8 cellular contexts compared by ENCODE assay signal in genomic region chr2:55051026-55051866, GRCh38. TPM values are rescaled to one million over a fixed set of nuclear protein-coding genes. Genes with fewer than 3 reads are reported as not detected.
DNase-seq lines count a peak whose midpoint lies in the region; ATAC-seq, FAIRE-seq and TF ChIP-seq lines count a peak whose summit lies in the region.

No MANE protein-coding gene starts in this region.

- no peaks in the 10 kb centered on the region for H3K9me3 ChIP-seq in breast epithelium
- H3K9me3 ChIP-seq in iPS-18c (ENCODE audit: control insufficient read depth, insufficient read depth, low read length): no peaks in the 10 kb centered on the region
- H3K9me3 ChIP-seq in gastrocnemius medialis: no peaks in the 10 kb centered on the region

- peak; percentile 65 for ATAC-seq in SK-N-SH treated with all-trans-retinoic acid at 6 μM for 48 hours
- ATAC-seq in gastrocnemius medialis: peak; percentile 58 to 59
- ATAC-seq in HG02885 (IDR thresholded peaks at IDR 0.05; ENCODE audit: poor library complexity, unreplicated experiment): no peak

- no peaks in the 10 kb centered on the region for H3K36me3 ChIP-seq in breast epithelium
- H3K36me3 ChIP-seq in gastrocnemius medialis: no peaks in the 10 kb centered on the region

- DNase-seq in COLO829 (ENCODE audit: low spot score): peak; percentile 91
- peak; percentile 100 for DNase-seq in HS-5 (ENCODE audit: low read depth)
- DNase-seq in breast epithelium (ENCODE audit: low spot score in 2 of 2): peak in 1 of 2 donors; percentile 75
- DNase-seq in gastrocnemius medialis: peak; percentile 58 to 80
- DNase-seq in GM12892 (ENCODE audit: insufficient read length): no peak

- TF ChIP-seq CTCF in breast epithelium (IDR thresholded peaks at IDR 0.05): no peak
- no peak for TF ChIP-seq CTCF in gastrocnemius medialis (IDR thresholded peaks at IDR 0.05 in 4 of 5, conservative IDR thresholded peaks at IDR 0.05 in 1 of 5)

- in situ Hi-C loops in gastrocnemius medialis (cut with MboI; ENCODE audit: low sequenced_read_pairs in 4 of 4): no loop called here

- TF ChIP-seq POLR2A in breast epithelium (IDR thresholded peaks at IDR 0.05) (no peak), gastrocnemius medialis (IDR thresholded peaks at IDR 0.05) (no peak), GM12892 (IDR thresholded peaks at IDR 0.05; ENCODE audit: low read depth, low read length) (no peak)

- peak overlapping the region; percentile 88 to 100 (median 94) for H3K4me3 ChIP-seq in breast epithelium
- peak overlapping the region; percentile 65 for H3K4me3 ChIP-seq in iPS-18c (ENCODE audit: insufficient read depth, low read depth, low read length)
- peak overlapping the region; percentile 75 to 92 (median 86) for H3K4me3 ChIP-seq in gastrocnemius medialis

- intact Hi-C loops in breast epithelium (cut with DNase I; ENCODE audit: low total_unique reads) (no loop called here), gastrocnemius medialis (cut with DNase I; ENCODE audit: low total_unique reads) (loop anchor here (2.0 kb wide), 2 partner anchors 46 to 62 kb away; no protein-coding TSS in a partner anchor)

- H3K27me3 ChIP-seq in breast epithelium (no peaks in the 10 kb centered on the region), gastrocnemius medialis (peaks cover 0 to 7% (median 0%) of the 10 kb centered on the region in 3 donors)

- FAIRE-seq in GM12892 (lab: Jason Lieb, UNC): no peak

- peak overlapping the region; percentile 99 to 100 for H3K27ac ChIP-seq in breast epithelium
- peak overlapping the region; percentile 94 to 98 (median 96) for H3K27ac ChIP-seq in gastrocnemius medialis

- H3K4me1 ChIP-seq in breast epithelium (peaks cover 4 to 10% of the 10 kb centered on the region in 2 donors), gastrocnemius medialis (peaks cover 14 to 18% of the 10 kb centered on the region in 2 donors)

TF ChIP-seq in SK-N-SH treated with all-trans-retinoic acid at 6 μM for 48 hours, 23 proteins besides CTCF, POLR2A, EP300 and RAD21:
- peak; percentile 28; the same call in 1 of the 2 replicates for TF ChIP-seq ISL1 (CRISPR knock-in tag; IDR thresholded peaks at IDR 0.05)
- no peak for TF ChIP-seq TCF4 (CRISPR knock-in tag; IDR thresholded peaks at IDR 0.05; ENCODE audit: borderline replicate concordance)

RNA-seq across cellular contexts. Expression of gene RTN4, which starts 1.0 kb away (rescaled TPM):
- total RNA-seq in breast epithelium: 100 to 1,000 TPM; 188 to 419 (median 201) TPM
- total RNA-seq in gastrocnemius medialis: 100 to 1,000 TPM; 183 to 259 (median 244) TPM
- 113 TPM for polyA plus RNA-seq in GM12892 (2012; ENCODE audit: missing spikeins)
